Comparison of ENCODE assay signal across 4 cellular contexts in genomic region chr1:75292013-75292412, GRCh38.
"Had no signal": no experiment of that assay in that cellular context is flagged by ENCODE, and none has a peak within 500 bp of the region (broad histone marks: within the 10 kb centered on the region; RNA-seq: fewer than 3 reads in every experiment).

No MANE protein-coding gene starts in this region.

- ATAC-seq: GM23338, HepG2 had no signal

- DNase-seq: H9, HCEC 1CT had no signal
